11 cellular contexts compared by ENCODE assay signal in the genomic region with DNA sequence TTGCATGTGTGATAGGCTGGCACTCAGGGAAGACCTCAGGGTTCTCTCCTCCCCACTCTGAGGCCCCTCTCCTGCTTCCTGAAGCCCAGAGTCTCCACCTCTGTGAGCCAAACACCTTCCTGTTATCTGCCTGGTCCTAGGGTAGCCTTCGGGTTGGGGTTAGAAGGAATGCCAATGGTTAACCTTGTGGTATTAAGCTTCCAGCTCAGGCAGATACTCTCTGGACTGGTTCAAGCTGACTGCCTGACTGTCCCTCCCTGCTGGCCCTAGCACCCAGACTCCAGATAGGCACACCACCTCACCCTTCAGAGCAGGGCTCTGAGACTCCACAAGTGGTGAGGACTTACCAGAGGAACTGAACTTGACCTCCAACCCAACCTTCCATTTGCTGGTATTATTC. TPM values are rescaled to one million over a fixed set of nuclear protein-coding genes. Genes with fewer than 3 reads are reported as not detected.
DNase-seq lines count a peak whose midpoint lies in the region; ATAC-seq and TF ChIP-seq lines count a peak whose summit lies in the region.
"Not testable (repeated sequence)": the region's sequence is repeated elsewhere in the genome, so short reads cannot be mapped to it uniquely, and the experiment has no call there.
"Had no signal": no experiment of that assay in that cellular context is flagged by ENCODE, and none has a peak within 500 bp of the region (broad histone marks: within the 10 kb centered on the region; RNA-seq: fewer than 3 reads in every experiment).

No MANE protein-coding gene starts in this region.

- H3K27me3 Mint-ChIP-seq in CD14-positive monocyte (ENCODE audit: low read depth in 3 of 3) = not testable (repeated sequence)

- in situ Hi-C loops in IMR-90 (cut with MboI; ENCODE audit: low sequenced_read_pairs); mammary epithelial cell (cut with MboI; ENCODE audit: low sequenced_read_pairs in 2 of 2): not testable (repeated sequence)

- not testable (repeated sequence) for H3K23ac ChIP-seq in IMR-90 (ENCODE audit: low read depth, low read length)

- dilution Hi-C loops in IMR-90 (cut with HindIII; ENCODE audit: low sequenced_read_pairs, unreplicated experiment); mammary epithelial cell (cut with HindIII; ENCODE audit: low sequenced_read_pairs): not testable (repeated sequence)

- not testable (repeated sequence) for ATAC-seq in IMR-90 (ENCODE audit: low read depth); stimulated activated effector memory CD8-positive, alpha-beta T cell treated with anti-CD3 and anti-CD28 coated beads, Interleukin-12 subunit alpha, Interleukin-12 subunit beta, amount 100 ng/mL, for 72 hours

- H2BK120ac ChIP-seq in IMR-90 (ENCODE audit: low read depth, low read length) = peak overlapping the region; percentile 66; the same call in 1 of the 2 replicates

- H3K79me2 ChIP-seq in mammary epithelial cell (ENCODE audit: insufficient read depth, low read length) = not testable (repeated sequence)

- not testable (repeated sequence) for H2BK20ac ChIP-seq in IMR-90 (ENCODE audit: low read depth, low read length)

- H2BK15ac ChIP-seq in IMR-90 (ENCODE audit: low read depth, low read length) = not testable (repeated sequence)

- H2AK9ac ChIP-seq in IMR-90 (replicated peaks; ENCODE audit: low read depth, low read length, poor library complexity) = not testable (repeated sequence)

- not testable (repeated sequence) for H2BK5ac ChIP-seq in IMR-90 (ENCODE audit: low read depth, low read length, poor library complexity, severe bottlenecking)

- not testable (repeated sequence) for H3K9me1 ChIP-seq in IMR-90 (ENCODE audit: insufficient read depth, low read length)

- H3K4me1 ChIP-seq in IMR-90 (ENCODE audit: control insufficient read depth, insufficient read depth, low read length) (peaks cover 11% of the 10 kb centered on the region; the same call in 1 of the 2 replicates), mammary epithelial cell (ENCODE audit: insufficient read depth, low read length) (peaks cover 52% of the 10 kb centered on the region)

- WGBS in IMR-90 (ENCODE audit: extremely low coverage in 2 of 2, insufficient read length in 1 of 2), 2 experiments = no CpG with 5 or more reads among the region's 1 CpG
- WGBS in mammary epithelial cell (ENCODE audit: low coverage, missing lambda C conversion rate) = no CpG with 5 or more reads among the region's 1 CpG

- DNase-seq in CD14-positive monocyte (ENCODE audit: low spot score); IMR-90; RWPE1 (ENCODE audit: low spot score); mammary epithelial cell; stimulated activated effector memory CD8-positive, alpha-beta T cell treated with anti-CD3 and anti-CD28 coated beads, Interleukin-12 subunit alpha, Interleukin-12 subunit beta, amount 100 ng/mL, for 72 hours (ENCODE audit: low spot score in 2 of 2): not testable (repeated sequence)
- peak; percentile 72 for DNase-seq in glomerular visceral epithelial cell (ENCODE audit: extremely low spot score)

- H3K27ac Mint-ChIP-seq in CD14-positive monocyte = peak overlapping the region in 6 of 7 donors; percentile 53 to 85 (median 74)
- peak overlapping the region; percentile 29 for H3K27ac Mint-ChIP-seq in stimulated activated effector memory CD8-positive, alpha-beta T cell treated with anti-CD3 and anti-CD28 coated beads, Interleukin-12 subunit alpha, Interleukin-12 subunit beta, amount 100 ng/mL, for 72 hours

- H3K18ac ChIP-seq in IMR-90 (ENCODE audit: low read depth, low read length) = not testable (repeated sequence)

- H4K20me1 ChIP-seq in IMR-90 (ENCODE audit: insufficient read depth, low read length); mammary epithelial cell (ENCODE audit: insufficient read depth, low read length): not testable (repeated sequence)

- not testable (repeated sequence) for H3K56ac ChIP-seq in IMR-90 (ENCODE audit: extremely low read depth, insufficient read depth, low read length)

- not testable (repeated sequence) for H3K9me3 ChIP-seq in IMR-90 (ENCODE audit: control insufficient read depth, insufficient read depth, low read length); mammary epithelial cell (replicated peaks; ENCODE audit: insufficient read depth, low read length)

- BruUV-seq in IMR-90 (replicated peaks; lab: Mats Ljungman, UMichigan); mammary epithelial cell (replicated peaks; lab: Mats Ljungman, UMichigan): not testable (repeated sequence)

- not testable (repeated sequence) for TF ChIP-seq POLR2A in IMR-90 (IDR thresholded peaks at IDR 0.05; ENCODE audit: low read depth, low read length)

- H3K4me1 Mint-ChIP-seq in CD14-positive monocyte = peaks cover 55% of the 10 kb centered on the region
- peaks cover 31% of the 10 kb centered on the region for H3K4me1 Mint-ChIP-seq in stimulated activated effector memory CD8-positive, alpha-beta T cell treated with anti-CD3 and anti-CD28 coated beads, Interleukin-12 subunit alpha, Interleukin-12 subunit beta, amount 100 ng/mL, for 72 hours

- CTCF ChIA-PET in IMR-90 (lab: Yijun Ruan, JAX) = interaction anchor here (2.2 kb wide), 1 partner anchor 117 kb away, joined by 21 read pairs; no protein-coding TSS in a partner anchor
- CTCF ChIA-PET in RWPE1 (lab: Yijun Ruan, JAX); mammary epithelial cell (lab: Charles Lee; ENCODE audit: low non-redundant PET): not testable (repeated sequence)

- not testable (repeated sequence) for TF ChIP-seq CTCF in CD14-positive monocyte (IDR thresholded peaks at IDR 0.05); IMR-90 (conservative IDR thresholded peaks at IDR 0.05; ENCODE audit: low read depth, low read length); RWPE1 (conservative IDR thresholded peaks at IDR 0.05; ENCODE audit: low read depth); mammary epithelial cell (conservative IDR thresholded peaks at IDR 0.05 in 1 of 2, IDR thresholded peaks at IDR 0.05 in 1 of 2; ENCODE audit: extremely low read depth in 1 of 2, insufficient read depth in 1 of 2, low read depth in 1 of 2, low read length in 2 of 2)

- not testable (repeated sequence) for H3K79me1 ChIP-seq in IMR-90 (ENCODE audit: low read depth in 1 of 2, low read length in 2 of 2)

- not testable (repeated sequence) for H3K4me3 Mint-ChIP-seq in CD14-positive monocyte; stimulated activated effector memory CD8-positive, alpha-beta T cell treated with anti-CD3 and anti-CD28 coated beads, Interleukin-12 subunit alpha, Interleukin-12 subunit beta, amount 100 ng/mL, for 72 hours

- not testable (repeated sequence) for H2AK5ac ChIP-seq in IMR-90 (ENCODE audit: low read depth, low read length)

- not testable (repeated sequence) for H3K4me2 ChIP-seq in IMR-90 (ENCODE audit: low read depth, low read length); mammary epithelial cell (ENCODE audit: insufficient read depth, low read depth, low read length)

- not testable (repeated sequence) for H3K14ac ChIP-seq in IMR-90 (replicated peaks; ENCODE audit: low read depth, low read length)

- POLR2A ChIA-PET in IMR-90 (lab: Charles Lee; ENCODE audit: unreplicated experiment); RWPE1 (lab: Yijun Ruan, JAX; ENCODE audit: low non-redundant PET): not testable (repeated sequence)

- not testable (repeated sequence) for TF ChIP-seq RAD21 in IMR-90 (IDR thresholded peaks at IDR 0.05; ENCODE audit: low read length)

- not testable (repeated sequence) for H3K9me3 Mint-ChIP-seq in CD14-positive monocyte; stimulated activated effector memory CD8-positive, alpha-beta T cell treated with anti-CD3 and anti-CD28 coated beads, Interleukin-12 subunit alpha, Interleukin-12 subunit beta, amount 100 ng/mL, for 72 hours

- not testable (repeated sequence) for H4K91ac ChIP-seq in IMR-90 (ENCODE audit: insufficient read depth, low read depth, low read length)

- H3K27me3 ChIP-seq in IMR-90 (ENCODE audit: control insufficient read depth, insufficient read depth, low read length); mammary epithelial cell (ENCODE audit: insufficient read depth, low read length): not testable (repeated sequence)

- intact Hi-C loops in CD14-positive monocyte (cut with micrococcal nuclease) = loop anchor here in 1 of 2 donors (5.0 kb wide), 1 partner anchor 40 kb away; a partner anchor contains a TSS
- intact Hi-C loops in IMR-90 (cut with micrococcal nuclease) = loop anchor here (1.0 kb wide), 1 partner anchor 39 kb away; no protein-coding TSS in a partner anchor
- intact Hi-C loops in mammary epithelial cell (cut with micrococcal nuclease) = not testable (repeated sequence)

- not testable (repeated sequence) for H3K27ac ChIP-seq in IMR-90 (ENCODE audit: insufficient read depth, low read length)
- H3K27ac ChIP-seq in RWPE1 = peak overlapping the region; percentile 86
- peak overlapping the region; percentile 20 for H3K27ac ChIP-seq in mammary epithelial cell (ENCODE audit: insufficient read depth, low read depth, low read length)

- not testable (repeated sequence) for H3K4me3 ChIP-seq in IMR-90 (ENCODE audit: insufficient read depth, low read depth, low read length); mammary epithelial cell (replicated peaks in 1 of 3; ENCODE audit: insufficient read depth in 1 of 3, low read depth in 2 of 3, low read length in 3 of 3)

- not testable (repeated sequence) for H2AFZ ChIP-seq in IMR-90 (replicated peaks; ENCODE audit: low read length, poor library complexity); mammary epithelial cell (ENCODE audit: low read depth, low read length)

- not testable (repeated sequence) for H3K4ac ChIP-seq in IMR-90 (ENCODE audit: low read depth, low read length)

- not testable (repeated sequence) for H4K5ac ChIP-seq in IMR-90 (ENCODE audit: low read depth, low read length)

- H3K36me3 ChIP-seq in IMR-90 (ENCODE audit: control insufficient read depth, insufficient read depth, low read length); mammary epithelial cell (ENCODE audit: insufficient read depth, low read length): not testable (repeated sequence)

- H4K8ac ChIP-seq in IMR-90 (ENCODE audit: low read depth in 2 of 2, low read length in 2 of 2) = not testable (repeated sequence)

- not testable (repeated sequence) for H3K9ac ChIP-seq in IMR-90 (ENCODE audit: low read depth, low read length); mammary epithelial cell (ENCODE audit: insufficient read depth, low read length)

- peaks cover 36 to 48% of the 10 kb centered on the region in 2 donors for H3K36me3 Mint-ChIP-seq in CD14-positive monocyte
- H3K36me3 Mint-ChIP-seq in stimulated activated effector memory CD8-positive, alpha-beta T cell treated with anti-CD3 and anti-CD28 coated beads, Interleukin-12 subunit alpha, Interleukin-12 subunit beta, amount 100 ng/mL, for 72 hours = not testable (repeated sequence)

RNA-seq across cellular contexts. Expression of a gene that starts 7.0 kb away (rescaled TPM):
- polyA plus RNA-seq in CD14-positive monocyte (100 to 1,000 TPM in 1 of 2 donors, 10 to 100 TPM in 1; 74.0 to 330 TPM), IMR-90 (2012; rRNA removed) (0.27 and 0.29 TPM in 2 replicates), mammary epithelial cell (4.6 TPM)
- total RNA-seq in IMR-90 (2012; rRNA removed) (0.36 TPM in 1 of 2 replicates, not detected in the other), mammary epithelial cell (10 to 100 TPM; 12.3 to 39.0 TPM)
- polyA plus RNA-seq in IMR-90 (2012; cell fraction: cytosol; rRNA removed) = 0.54 and 0.55 TPM in 2 replicates
- polyA plus RNA-seq in IMR-90 (2012; cell fraction: nucleus; rRNA removed; ENCODE audit: low replicate concordance) = 0.16 and 0.76 TPM in 2 replicates
- polyA minus RNA-seq in mammary epithelial cell = not detected
- total RNA-seq: Calu3, Daoy, GM23338, H7 had no signal
- polyA plus RNA-seq: GM23338 had no signal

RNA-seq across cellular contexts. Expression of a gene that starts 30.0 kb away (rescaled TPM):
- polyA plus RNA-seq in CD14-positive monocyte = 100 to 1,000 TPM in 1 of 2 donors, 10 to 100 TPM in 1; 94.8 to 112 TPM
- 66.3 and 108 TPM in 2 replicates for total RNA-seq in IMR-90 (2012; rRNA removed)
- 78.7 and 84.2 TPM in 2 replicates for polyA plus RNA-seq in IMR-90 (2012; rRNA removed)
- polyA plus RNA-seq in IMR-90 (2012; cell fraction: cytosol; rRNA removed) = 46.5 and 88.3 TPM in 2 replicates
- 15.0 and 38.6 TPM in 2 replicates for polyA plus RNA-seq in IMR-90 (2012; cell fraction: nucleus; rRNA removed; ENCODE audit: low replicate concordance)
- 10 to 100 TPM; 21.7 to 64.8 TPM for total RNA-seq in mammary epithelial cell
- polyA plus RNA-seq in mammary epithelial cell = 92.2 TPM
- polyA minus RNA-seq in mammary epithelial cell = 17.7 TPM

RNA-seq across cellular contexts. Expression of a gene that starts 36.8 kb away (rescaled TPM):
- not detected for polyA plus RNA-seq in CD14-positive monocyte
- total RNA-seq in IMR-90 (2012; rRNA removed) = not detected in 2 replicates
- polyA plus RNA-seq in IMR-90 (2012; rRNA removed) = not detected in 2 replicates
- 0.05 TPM in 1 of 2 replicates, not detected in the other for polyA plus RNA-seq in IMR-90 (2012; cell fraction: cytosol; rRNA removed)
- polyA plus RNA-seq in IMR-90 (2012; cell fraction: nucleus; rRNA removed; ENCODE audit: low replicate concordance) = 0.39 and 0.64 TPM in 2 replicates
- total RNA-seq in mammary epithelial cell = under 1 TPM in 1 of 2 donors, not detected in 1; 0.17 TPM
- not detected for polyA plus RNA-seq in mammary epithelial cell
- not detected for polyA minus RNA-seq in mammary epithelial cell
- total RNA-seq: Calu3; CD4-positive, alpha-beta T cell; Daoy; GM23338 had no signal
- polyA plus RNA-seq: GM23338 had no signal

RNA-seq across cellular contexts. Expression of a gene that starts 39.4 kb away (rescaled TPM):
- polyA plus RNA-seq in CD14-positive monocyte = 100 to 1,000 TPM; 256 to 292 TPM
- total RNA-seq in IMR-90 (2012; rRNA removed) = 118 and 137 TPM in 2 replicates
- 126 and 131 TPM in 2 replicates for polyA plus RNA-seq in IMR-90 (2012; rRNA removed)
- 138 and 178 TPM in 2 replicates for polyA plus RNA-seq in IMR-90 (2012; cell fraction: cytosol; rRNA removed)
- 55.2 and 81.9 TPM in 2 replicates for polyA plus RNA-seq in IMR-90 (2012; cell fraction: nucleus; rRNA removed; ENCODE audit: low replicate concordance)
- total RNA-seq in mammary epithelial cell = 100 to 1,000 TPM; 105 to 183 TPM
- 175 TPM for polyA plus RNA-seq in mammary epithelial cell
- polyA minus RNA-seq in mammary epithelial cell = 96.7 TPM

RNA-seq across cellular contexts. Expression of a gene that starts 49.4 kb away (rescaled TPM):
- not detected for polyA plus RNA-seq in CD14-positive monocyte
- not detected in 2 replicates for total RNA-seq in IMR-90 (2012; rRNA removed)
- polyA plus RNA-seq in IMR-90 (2012; rRNA removed) = 0.24 and 0.29 TPM in 2 replicates
- 0.25 TPM in 1 of 2 replicates, not detected in the other for polyA plus RNA-seq in IMR-90 (2012; cell fraction: cytosol; rRNA removed)
- 0.08 TPM in 1 of 2 replicates, not detected in the other for polyA plus RNA-seq in IMR-90 (2012; cell fraction: nucleus; rRNA removed; ENCODE audit: low replicate concordance)
- 10 to 100 TPM in 1 of 2 donors, 1 to 10 TPM in 1; 1.6 to 13.5 TPM for total RNA-seq in mammary epithelial cell
- 2.1 TPM for polyA plus RNA-seq in mammary epithelial cell
- 1.9 TPM for polyA minus RNA-seq in mammary epithelial cell
- total RNA-seq: CD4-positive, alpha-beta T cell; Daoy; GM23338 had no signal

Comparison
In these comparisons a context has a peak if more than half of its experiments do, and no peak if none do; other contexts are left out.
1. RNA of a gene that starts 7.0 kb away (polyA plus RNA-seq): 74.0 to 330 TPM in CD14-positive monocyte; 4.6 TPM in mammary epithelial cell (single experiment) and 0.16 to 0.76 TPM in IMR-90; every median in the first group is over 10 times any median in the second.